Comparison of ENCODE assay signal across 15 cellular contexts in the genomic region with DNA sequence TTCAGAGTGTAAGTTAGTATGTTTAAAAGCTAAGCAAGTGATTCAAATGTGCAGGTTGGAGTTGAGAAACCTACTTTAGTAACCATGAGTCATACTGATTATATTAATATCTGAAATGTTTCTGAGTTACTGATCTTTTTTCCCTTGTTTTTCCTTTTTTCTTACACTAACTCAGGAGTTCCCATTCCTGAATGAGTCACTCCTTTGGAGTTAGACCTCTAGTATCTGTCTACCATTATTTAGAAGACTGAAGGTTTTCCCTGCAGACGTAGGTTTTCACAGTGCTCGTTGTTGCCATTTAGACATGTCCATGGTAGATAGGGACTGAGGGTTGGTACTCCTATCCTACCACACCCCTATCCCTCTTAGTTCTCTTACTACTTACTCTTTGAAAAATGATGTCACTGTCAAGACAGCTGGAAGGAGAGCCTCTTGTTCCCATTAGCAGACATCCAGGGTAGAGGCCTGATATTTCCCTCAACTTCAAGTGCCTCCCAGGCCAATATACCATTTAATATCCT. TPM values are rescaled to one million over a fixed set of nuclear protein-coding genes. Genes with fewer than 3 reads are reported as not detected.
DNase-seq lines count a peak whose midpoint lies in the region; ATAC-seq, FAIRE-seq and TF ChIP-seq lines count a peak whose summit lies in the region.
"Had no signal": no experiment of that assay in that cellular context is flagged by ENCODE, and none has a peak within 500 bp of the region (broad histone marks: within the 10 kb centered on the region; RNA-seq: fewer than 3 reads in every experiment).

No MANE protein-coding gene starts in this region.

- no peak for TF ChIP-seq POLR2A in HepG2 (IDR thresholded peaks at IDR 0.05; ENCODE audit: insufficient read depth in 1 of 2, low read depth in 2 of 2, low read length in 2 of 2)
- TF ChIP-seq POLR2A in K562 (conservative IDR thresholded peaks at IDR 0.05): no peak

- H3K27me3 ChIP-seq in liver (ENCODE audit: control insufficient read depth in 4 of 4, insufficient read depth in 4 of 4, low read length in 3 of 4) (no peaks in the 10 kb centered on the region), HepG2 (ENCODE audit: control insufficient read depth in 1 of 2, insufficient read depth in 2 of 2, low read length in 2 of 2) (no peaks in the 10 kb centered on the region; a peak in 1 of 5 replicates), K562 (ENCODE audit: control insufficient read depth in 2 of 2, insufficient read depth in 2 of 2, low read length in 2 of 2) (peaks cover 3 to 5% of the 10 kb centered on the region in 2 experiments; a peak in 2 of 5 replicates)

- no peaks in the 10 kb centered on the region for H3K9me3 Mint-ChIP-seq in activated naive CD8-positive, alpha-beta T cell treated with anti-CD3 and anti-CD28 coated beads for 36 hours
- H3K9me3 Mint-ChIP-seq: activated T-cell treated with anti-CD3 and anti-CD28 coated beads, Interleukin-2, amount 50 U/mL, for 24 hours had no signal

- no peaks in the 10 kb centered on the region for H3K79me2 ChIP-seq in HepG2 (ENCODE audit: insufficient read depth, low read length)
- no peaks in the 10 kb centered on the region for H3K79me2 ChIP-seq in K562 (ENCODE audit: control insufficient read depth, insufficient read depth, low read length)

- BruUV-seq in HepG2 (replicated peaks; lab: Mats Ljungman, UMichigan): no TSS peak
- no TSS peak for BruUV-seq in K562 (replicated peaks; lab: Mats Ljungman, UMichigan)

- no peaks in the 10 kb centered on the region for H3K36me3 Mint-ChIP-seq in activated naive CD8-positive, alpha-beta T cell treated with anti-CD3 and anti-CD28 coated beads for 36 hours

- no peak overlapping the region for H3K27ac Mint-ChIP-seq in activated naive CD8-positive, alpha-beta T cell treated with anti-CD3 and anti-CD28 coated beads for 36 hours
- H3K27ac Mint-ChIP-seq: activated T-cell treated with anti-CD3 and anti-CD28 coated beads, Interleukin-2, amount 50 U/mL, for 24 hours had no signal

- H3K36me3 ChIP-seq in liver (ENCODE audit: control insufficient read depth in 4 of 4, insufficient read depth in 3 of 4, low read depth in 1 of 4, low read length in 3 of 4) (peaks cover 3 to 15% (median 12%) of the 10 kb centered on the region in 4 donors), HepG2 (replicated peaks in 1 of 2; ENCODE audit: control insufficient read depth in 1 of 2, insufficient read depth in 2 of 2, low read length in 2 of 2) (peaks cover 8 to 18% of the 10 kb centered on the region in 2 experiments; a peak in 4 of 5 replicates), K562 (ENCODE audit: control insufficient read depth, insufficient read depth, low read length) (no peaks in the 10 kb centered on the region)

- peaks cover 3 to 23% (median 18%) of the 10 kb centered on the region in 4 donors for H3K4me1 ChIP-seq in liver (ENCODE audit: control insufficient read depth in 4 of 4, insufficient read depth in 4 of 4, low read length in 3 of 4)
- H3K4me1 ChIP-seq in HepG2 (ENCODE audit: insufficient read depth, low read length): peaks cover 23% of the 10 kb centered on the region
- H3K4me1 ChIP-seq in K562 (replicated peaks in 1 of 2; ENCODE audit: control insufficient read depth in 2 of 2, insufficient read depth in 2 of 2, low read length in 2 of 2): peaks cover 0 to 5% of the 10 kb centered on the region in 2 experiments; a peak in 2 of 5 replicates

- ATAC-seq in HepG2 (no peak), K562 (no peak), Right ventricle myocardium inferior (no peak)

- H3K9ac ChIP-seq in liver (ENCODE audit: low read depth in 1 of 2, low read length in 2 of 2) (no peak overlapping the region), HepG2 (ENCODE audit: insufficient read depth, low read depth, low read length) (no peak overlapping the region), K562 (ENCODE audit: insufficient read depth in 1 of 2, low read depth in 2 of 2, low read length in 2 of 2) (no peak overlapping the region)

- H3K4me3 ChIP-seq in liver (ENCODE audit: low read depth in 1 of 3, low read length in 3 of 3) (no peak overlapping the region), HepG2 (replicated peaks in 1 of 3; ENCODE audit: insufficient read depth in 1 of 3, low read depth in 2 of 3, low read length in 3 of 3) (no peak overlapping the region), K562 (no peak overlapping the region)
- H3K4me3 ChIP-seq: mucosa of descending colon, skin epidermis had no signal

- H3K9me3 ChIP-seq in liver (ENCODE audit: control insufficient read depth in 4 of 4, low read length in 3 of 4) (no peaks in the 10 kb centered on the region), HepG2 (ENCODE audit: low read length) (no peaks in the 10 kb centered on the region), K562 (replicated peaks; ENCODE audit: control insufficient read depth, insufficient read depth, low read depth, low read length) (no peaks in the 10 kb centered on the region)
- H3K9me3 ChIP-seq: mucosa of descending colon had no signal

- no peaks in the 10 kb centered on the region for H3K4me1 Mint-ChIP-seq in activated naive CD8-positive, alpha-beta T cell treated with anti-CD3 and anti-CD28 coated beads for 36 hours
- H3K4me1 Mint-ChIP-seq: H9 had no signal

- H2AFZ ChIP-seq in HepG2 (ENCODE audit: low read length) (no peak overlapping the region), K562 (ENCODE audit: low read depth, low read length) (no peak overlapping the region)

- no peak overlapping the region for H3K4me2 ChIP-seq in HepG2 (ENCODE audit: low read depth, low read length)
- no peak overlapping the region for H3K4me2 ChIP-seq in K562 (ENCODE audit: insufficient read depth, low read length)

- no peak for DNase-seq in HepG2 (ENCODE audit: low spot score)
- no peak for DNase-seq in K562 (ENCODE audit: extremely low read depth in 1 of 4, low spot score in 3 of 4)
- peak; percentile 86 for DNase-seq in iris pigment epithelial cell (ENCODE audit: low read depth)
- no peak for DNase-seq in Right ventricle myocardium inferior (ENCODE audit: missing footprints)
- no peak for DNase-seq in anterior cingulate cortex (lab: John Stamatoyannopoulos, UW)
- DNase-seq in NCI-H1930 (lab: John Stamatoyannopoulos, UW): no peak
- DNase-seq in activated naive CD8-positive, alpha-beta T cell treated with anti-CD3 and anti-CD28 coated beads for 36 hours: no peak
- DNase-seq: activated T-cell treated with anti-CD3 and anti-CD28 coated beads, Interleukin-2, amount 50 U/mL, for 24 hours; cerebellar nuclear complex; H9; hippocampal formation; mucosa of descending colon had no signal

- no peak overlapping the region for H3K4me3 Mint-ChIP-seq in activated naive CD8-positive, alpha-beta T cell treated with anti-CD3 and anti-CD28 coated beads for 36 hours
- H3K4me3 Mint-ChIP-seq: activated T-cell treated with anti-CD3 and anti-CD28 coated beads, Interleukin-2, amount 50 U/mL, for 24 hours; H9 had no signal

- peak overlapping the region; percentile 54 for H3K27ac ChIP-seq in liver (ENCODE audit: low read depth in 1 of 2, low read length in 2 of 2)
- no peak overlapping the region for H3K27ac ChIP-seq in HepG2 (ENCODE audit: extremely low read length, insufficient read depth, low read length)
- H3K27ac ChIP-seq in K562 (ENCODE audit: extremely low read depth, low read depth, low read length): no peak overlapping the region
- H3K27ac ChIP-seq: skin epidermis, VCaP had no signal

- TF ChIP-seq CTCF in liver (IDR thresholded peaks at IDR 0.05; ENCODE audit: low read depth, low read length, missing input control): no peak
- no peak for TF ChIP-seq CTCF in HepG2 (CRISPR knock-in tag; IDR thresholded peaks at IDR 0.05)
- TF ChIP-seq CTCF in K562 (IDR thresholded peaks at IDR 0.05 in 2 of 3, conservative IDR thresholded peaks at IDR 0.05 in 1 of 3; ENCODE audit: insufficient read depth in 2 of 3, low read depth in 1 of 3, low read length in 3 of 3): no peak

- 89% methylated on average over 2 of the region's 2 CpGs for WGBS in liver
- 96% methylated on average over 2 of the region's 2 CpGs for WGBS in HepG2 (ENCODE audit: low lambda C conversion rate)
- 18% methylated on average over 2 of the region's 2 CpGs for WGBS in K562 (ENCODE audit: insufficient coverage, low coverage, missing lambda C conversion rate)

- no peak for TF ChIP-seq EP300 in HepG2 (IDR thresholded peaks at IDR 0.05; ENCODE audit: low read depth in 2 of 2, low read length in 2 of 2)
- no peak for TF ChIP-seq EP300 in HepG2 (CRISPR knock-in tag; IDR thresholded peaks at IDR 0.05; ENCODE audit: borderline replicate concordance)
- no peak for TF ChIP-seq EP300 in K562 (IDR thresholded peaks at IDR 0.05; ENCODE audit: low read length)

- H3K27me3 Mint-ChIP-seq in activated naive CD8-positive, alpha-beta T cell treated with anti-CD3 and anti-CD28 coated beads for 36 hours: no peaks in the 10 kb centered on the region
- H3K27me3 Mint-ChIP-seq: activated T-cell treated with anti-CD3 and anti-CD28 coated beads, Interleukin-2, amount 50 U/mL, for 24 hours had no signal

- in situ Hi-C loops in HepG2 (cut with HindIII; ENCODE audit: extremely low pct_ligation_motif_present, low pct_unique_long_range_greater_than_20kb) (no loop called here), K562 (cut with MboI) (no loop called here)

- peaks cover 3% of the 10 kb centered on the region for H3K9me1 ChIP-seq in K562 (ENCODE audit: control insufficient read depth, insufficient read depth, low read length)

- intact Hi-C loops in HepG2 (cut with micrococcal nuclease; ENCODE audit: unreplicated experiment): loop anchor here (1.0 kb wide), 1 partner anchor 44 kb away; no protein-coding TSS in a partner anchor
- intact Hi-C loops in K562 (cut with micrococcal nuclease): no loop called here
- intact Hi-C loops in Right ventricle myocardium inferior (cut with DNase I): no loop called here

- CTCF ChIA-PET in HepG2 (lab: Yijun Ruan, JAX; ENCODE audit: low intra/inter-chr PET ratio, low total read pairs): no interaction called here
- CTCF ChIA-PET in K562 (lab: Yijun Ruan, JAX; ENCODE audit: low intra/inter-chr PET ratio): no interaction called here

- no peak for TF ChIP-seq RAD21 in liver (IDR thresholded peaks at IDR 0.05)
- no peak for TF ChIP-seq RAD21 in HepG2 (CRISPR knock-in tag; IDR thresholded peaks at IDR 0.05)
- no peak for TF ChIP-seq RAD21 in K562 (CRISPR knock-in tag; conservative IDR thresholded peaks at IDR 0.05 in 1 of 2, IDR thresholded peaks at IDR 0.05 in 1 of 2)

- FAIRE-seq in HepG2 (lab: Jason Lieb, UNC) (no peak), K562 (lab: Jason Lieb, UNC) (no peak)

- POLR2A ChIA-PET in HepG2 (lab: Yijun Ruan, JAX) (no interaction called here), K562 (lab: Yijun Ruan, JAX) (interaction anchor here (1.7 kb wide), 1 partner anchor 11 kb away, joined by 6 read pairs; no protein-coding TSS in a partner anchor)

- no peaks in the 10 kb centered on the region for H4K20me1 ChIP-seq in HepG2 (ENCODE audit: insufficient read depth, low read length)
- H4K20me1 ChIP-seq in K562 (replicated peaks; ENCODE audit: control insufficient read depth, insufficient read depth, low read length): no peaks in the 10 kb centered on the region

RNA-seq across cellular contexts. Expression of gene OCLN, which starts 20.2 kb away (rescaled TPM):
- total RNA-seq in liver: 10 to 100 TPM; 25.9 to 53.9 TPM
- polyA plus RNA-seq in liver: 10 to 100 TPM in 1 of 2 donors, 1 to 10 TPM in 1; 9.9 to 12.2 TPM
- 28.4 and 34.8 TPM in 2 replicates for total RNA-seq in HepG2 (2016; rRNA removed; fragmentation: Illumina TruSeq; extraction: Trizol)
- total RNA-seq in HepG2 (2016; cell fraction: cytosol; rRNA removed; fragmentation: Illumina TruSeq; extraction: Trizol; ENCODE audit: low read depth): 5.7 and 5.8 TPM in 2 replicates
- 28.2 and 35.4 TPM in 2 replicates for total RNA-seq in HepG2 (2016; cell fraction: insoluble cytoplasmic fraction; rRNA removed; fragmentation: Illumina TruSeq; extraction: Trizol)
- 10.6 and 11.6 TPM in 2 replicates for total RNA-seq in HepG2 (2016; cell fraction: membrane; rRNA removed; fragmentation: Illumina TruSeq; extraction: Trizol)
- 43.9 and 47.4 TPM in 2 replicates for total RNA-seq in HepG2 (2016; cell fraction: nucleus; rRNA removed; fragmentation: Illumina TruSeq; extraction: Trizol)
- polyA plus RNA-seq in HepG2 (2011; rRNA removed): 24.1 and 26.2 TPM in 2 replicates
- 15.0 and 25.5 TPM in 2 replicates for polyA plus RNA-seq in HepG2 (2011; cell fraction: cytosol; rRNA removed)
- polyA plus RNA-seq in HepG2 (2011; cell fraction: nucleus; rRNA removed): 10.5 and 13.3 TPM in 2 replicates
- polyA plus RNA-seq in HepG2 (2012): 22.7 and 27.5 TPM in 2 replicates
- 1.5 and 1.9 TPM in 2 replicates for polyA plus RNA-seq in HepG2 (2016; cell fraction: cytosol; fragmentation: Illumina TruSeq; extraction: Trizol; ENCODE audit: low read depth)
- 14.0 and 16.6 TPM in 2 replicates for polyA plus RNA-seq in HepG2 (2016; cell fraction: insoluble cytoplasmic fraction; fragmentation: Illumina TruSeq; extraction: Trizol; ENCODE audit: low read depth)
- 2.9 TPM in 2 replicates for polyA plus RNA-seq in HepG2 (2016; cell fraction: membrane; fragmentation: Illumina TruSeq; extraction: Trizol; ENCODE audit: low read depth)
- polyA plus RNA-seq in HepG2 (2016; cell fraction: nucleus; fragmentation: Illumina TruSeq; extraction: Trizol; ENCODE audit: insufficient read depth, low read depth): 32.0 and 39.4 TPM in 2 replicates
- polyA minus RNA-seq in HepG2 (2011; rRNA and poly(A)+ RNA removed; ENCODE audit: low replicate concordance): 1.1 and 68.4 TPM in 2 replicates
- 54.6 and 70.8 TPM in 2 replicates for polyA minus RNA-seq in HepG2 (2011; cell fraction: cytosol; rRNA and poly(A)+ RNA removed)
- polyA minus RNA-seq in HepG2 (2011; cell fraction: nucleus; rRNA and poly(A)+ RNA removed): 58.3 and 68.8 TPM in 2 replicates
- total RNA-seq in K562 (2011; cell fraction: chromatin; rRNA removed; ENCODE audit: low replicate concordance): 0.58 and 2.8 TPM in 2 replicates
- 0.33 and 0.53 TPM in 2 replicates for total RNA-seq in K562 (2011; cell fraction: nucleolus; rRNA removed)
- total RNA-seq in K562 (2011; cell fraction: nucleoplasm; rRNA removed): 1.4 and 2.7 TPM in 2 replicates
- total RNA-seq in K562 (2014; rRNA removed): 0.05 and 0.08 TPM in 2 replicates
- total RNA-seq in K562 (2014; rRNA removed; fragmentation: Illumina TruSeq; extraction: Trizol): 0.22 and 0.29 TPM in 2 replicates
- 0.23 and 0.29 TPM in 2 replicates for total RNA-seq in K562 (2015; rRNA removed; fragmentation: Illumina TruSeq; extraction: Trizol)
- 0.27 and 0.29 TPM in 2 replicates for total RNA-seq in K562 (2021)
- 0.09 and 0.15 TPM in 2 replicates for polyA plus RNA-seq in K562 (2011; rRNA removed)
- 0.01 and 0.03 TPM in 2 replicates for polyA plus RNA-seq in K562 (2011; cell fraction: cytosol; rRNA removed)
- 0.11 and 0.20 TPM in 2 replicates for polyA plus RNA-seq in K562 (2011; cell fraction: nucleus; rRNA removed)
- polyA plus RNA-seq in K562 (2012): 0.09 and 0.11 TPM in 2 replicates
- polyA plus RNA-seq in K562 (2014; fragmentation: Illumina TruSeq; extraction: Trizol): 0.03 and 0.06 TPM in 2 replicates
- polyA plus RNA-seq in K562 (2014; fragmentation: Nextera tagmentation; extraction: Ambion mirVana): under 1 TPM; 0.06 to 0.08 TPM
- 0.19 and 0.22 TPM in 2 replicates for polyA plus RNA-seq in K562 (2014; rRNA removed)
- 0.39 and 0.42 TPM in 2 replicates for polyA minus RNA-seq in K562 (2011; rRNA and poly(A)+ RNA removed)
- 0.19 TPM in 1 of 2 replicates, not detected in the other for polyA minus RNA-seq in K562 (2011; cell fraction: cytosol; rRNA and poly(A)+ RNA removed)
- 0.40 and 0.44 TPM in 2 replicates for polyA minus RNA-seq in K562 (2011; cell fraction: nucleus; rRNA and poly(A)+ RNA removed)
- 1.5 TPM for total RNA-seq in Right ventricle myocardium inferior
- total RNA-seq in activated naive CD8-positive, alpha-beta T cell treated with anti-CD3 and anti-CD28 coated beads for 36 hours: under 1 TPM; 0.40 to 0.43 TPM

RNA-seq across cellular contexts. Expression of gene GTF2H2C, which starts 47.2 kb away (rescaled TPM):
- total RNA-seq in liver (10 to 100 TPM; 25.3 to 38.4 TPM), HepG2 (2016; rRNA removed; fragmentation: Illumina TruSeq; extraction: Trizol) (62.9 and 72.3 TPM in 2 replicates), K562 (2014; rRNA removed) (55.6 and 67.3 TPM in 2 replicates), K562 (2014; rRNA removed; fragmentation: Illumina TruSeq; extraction: Trizol) (107 and 117 TPM in 2 replicates), K562 (2015; rRNA removed; fragmentation: Illumina TruSeq; extraction: Trizol) (107 and 108 TPM in 2 replicates), K562 (2021) (54.9 and 59.6 TPM in 2 replicates), Right ventricle myocardium inferior (16.5 TPM)
- polyA plus RNA-seq in liver (10 to 100 TPM in 1 of 2 donors, 1 to 10 TPM in 1; 8.7 to 13.8 TPM), HepG2 (2011; rRNA removed) (24.7 and 29.7 TPM in 2 replicates), K562 (2011; rRNA removed) (56.7 and 81.6 TPM in 2 replicates), K562 (2014; fragmentation: Illumina TruSeq; extraction: Trizol) (74.5 and 87.7 TPM in 2 replicates), K562 (2014; fragmentation: Nextera tagmentation; extraction: Ambion mirVana) (100 to 1,000 TPM in 1 of 2 experiments, 10 to 100 TPM in 1; 91.7 to 106 TPM), K562 (2014; rRNA removed) (65.2 and 71.3 TPM in 2 replicates)
- total RNA-seq in HepG2 (2016; cell fraction: cytosol; rRNA removed; fragmentation: Illumina TruSeq; extraction: Trizol; ENCODE audit: low read depth): 24.7 and 25.5 TPM in 2 replicates
- 65.2 and 65.9 TPM in 2 replicates for total RNA-seq in HepG2 (2016; cell fraction: insoluble cytoplasmic fraction; rRNA removed; fragmentation: Illumina TruSeq; extraction: Trizol)
- total RNA-seq in HepG2 (2016; cell fraction: membrane; rRNA removed; fragmentation: Illumina TruSeq; extraction: Trizol): 38.8 and 43.4 TPM in 2 replicates
- 44.6 and 54.6 TPM in 2 replicates for total RNA-seq in HepG2 (2016; cell fraction: nucleus; rRNA removed; fragmentation: Illumina TruSeq; extraction: Trizol)
- 10.0 and 12.7 TPM in 2 replicates for polyA plus RNA-seq in HepG2 (2011; cell fraction: cytosol; rRNA removed)
- polyA plus RNA-seq in HepG2 (2011; cell fraction: nucleus; rRNA removed): 21.2 and 25.6 TPM in 2 replicates
- polyA plus RNA-seq in HepG2 (2012): 21.4 and 34.4 TPM in 2 replicates
- 8.4 and 10.8 TPM in 2 replicates for polyA plus RNA-seq in HepG2 (2016; cell fraction: cytosol; fragmentation: Illumina TruSeq; extraction: Trizol; ENCODE audit: low read depth)
- polyA plus RNA-seq in HepG2 (2016; cell fraction: insoluble cytoplasmic fraction; fragmentation: Illumina TruSeq; extraction: Trizol; ENCODE audit: low read depth): 69.3 and 73.5 TPM in 2 replicates
- polyA plus RNA-seq in HepG2 (2016; cell fraction: membrane; fragmentation: Illumina TruSeq; extraction: Trizol; ENCODE audit: low read depth): 18.3 and 18.6 TPM in 2 replicates
- polyA plus RNA-seq in HepG2 (2016; cell fraction: nucleus; fragmentation: Illumina TruSeq; extraction: Trizol; ENCODE audit: insufficient read depth, low read depth): 67.8 and 72.1 TPM in 2 replicates
- polyA minus RNA-seq in HepG2 (2011; rRNA and poly(A)+ RNA removed; ENCODE audit: low replicate concordance): 13.1 and 18.6 TPM in 2 replicates
- polyA minus RNA-seq in HepG2 (2011; cell fraction: cytosol; rRNA and poly(A)+ RNA removed): 10.3 and 12.3 TPM in 2 replicates
- polyA minus RNA-seq in HepG2 (2011; cell fraction: nucleus; rRNA and poly(A)+ RNA removed): 57.2 and 74.0 TPM in 2 replicates
- 49.2 and 146 TPM in 2 replicates for total RNA-seq in K562 (2011; cell fraction: chromatin; rRNA removed; ENCODE audit: low replicate concordance)
- total RNA-seq in K562 (2011; cell fraction: nucleolus; rRNA removed): 35.5 and 36.3 TPM in 2 replicates
- total RNA-seq in K562 (2011; cell fraction: nucleoplasm; rRNA removed): 69.7 and 140 TPM in 2 replicates
- polyA plus RNA-seq in K562 (2011; cell fraction: cytosol; rRNA removed): 23.3 and 29.0 TPM in 2 replicates
- 36.3 and 36.8 TPM in 2 replicates for polyA plus RNA-seq in K562 (2011; cell fraction: nucleus; rRNA removed)
- 33.6 and 50.9 TPM in 2 replicates for polyA plus RNA-seq in K562 (2012)
- 64.3 and 65.9 TPM in 2 replicates for polyA minus RNA-seq in K562 (2011; rRNA and poly(A)+ RNA removed)
- 14.9 and 23.0 TPM in 2 replicates for polyA minus RNA-seq in K562 (2011; cell fraction: cytosol; rRNA and poly(A)+ RNA removed)
- polyA minus RNA-seq in K562 (2011; cell fraction: nucleus; rRNA and poly(A)+ RNA removed): 36.6 and 60.4 TPM in 2 replicates
- total RNA-seq in activated naive CD8-positive, alpha-beta T cell treated with anti-CD3 and anti-CD28 coated beads for 36 hours: 10 to 100 TPM; 58.0 to 64.2 TPM

Comparison
In these comparisons a context has a peak if more than half of its experiments do, and no peak if none do; other contexts are left out.
1. H3K27ac ChIP-seq: peak in liver (2 of 2); none in HepG2 (single experiment) and K562 (single experiment).